In genomic region chr6:36364669-36365479, GRCh38 we compare ENCODE assay signal across 1 cellular context.
TF ChIP-seq lines count a peak whose summit lies in the region.

No MANE protein-coding gene starts in this region.

TF ChIP-seq in HepG2, 621 proteins besides CTCF, POLR2A, EP300 and RAD21:
- TF ChIP-seq ZNF256 (CRISPR knock-in tag; conservative IDR thresholded peaks at IDR 0.05) = no peak
